14 cellular contexts compared by ENCODE assay signal in the genomic region with DNA sequence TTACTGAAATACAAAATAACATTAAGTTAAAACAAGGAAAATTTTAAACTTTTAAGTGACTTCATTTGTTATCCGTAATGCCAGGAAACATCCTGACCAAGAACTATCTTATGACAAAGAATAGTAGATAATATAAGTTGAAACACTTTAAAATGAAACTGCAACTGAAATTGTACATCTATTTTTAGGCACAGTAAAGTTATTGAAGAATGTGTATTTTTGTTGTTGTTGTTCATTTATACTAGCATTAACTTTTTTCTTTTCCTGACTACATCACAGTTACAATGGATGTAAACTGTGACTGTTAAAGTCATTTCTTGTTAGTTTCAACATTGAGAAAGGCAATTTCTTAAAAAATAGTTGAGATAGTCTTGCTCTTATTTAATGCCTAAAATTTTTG. TPM values are rescaled to one million over a fixed set of nuclear protein-coding genes. Genes with fewer than 3 reads are reported as not detected.
DNase-seq lines count a peak whose midpoint lies in the region; ATAC-seq, FAIRE-seq and TF ChIP-seq lines count a peak whose summit lies in the region.
"Had no signal": no experiment of that assay in that cellular context is flagged by ENCODE, and none has a peak within 500 bp of the region (broad histone marks: within the 10 kb centered on the region; RNA-seq: fewer than 3 reads in every experiment).

No MANE protein-coding gene starts in this region.

- H2AFZ ChIP-seq in OCI-LY3 (ENCODE audit: low read depth, low read length) (no peak overlapping the region), keratinocyte (ENCODE audit: control insufficient read depth, low read length) (peak overlapping the region; percentile 13)

- FAIRE-seq in keratinocyte (lab: Jason Lieb, UNC), result no peak
- FAIRE-seq: HTR-8/SVneo had no signal

- no peaks in the 10 kb centered on the region for H3K9me3 ChIP-seq in OCI-LY3 (ENCODE audit: insufficient read depth, low read length)
- no peaks in the 10 kb centered on the region for H3K9me3 ChIP-seq in keratinocyte (ENCODE audit: control insufficient read depth, low read depth, low read length)
- no peaks in the 10 kb centered on the region for H3K9me3 ChIP-seq in subcutaneous abdominal adipose tissue (ENCODE audit: control insufficient read depth in 5 of 5, low read length in 5 of 5)

- H3K36me3 ChIP-seq in OCI-LY3 (replicated peaks; ENCODE audit: low read depth, low read length) (no peaks in the 10 kb centered on the region), keratinocyte (ENCODE audit: control insufficient read depth in 2 of 2, extremely low read depth in 1 of 2, insufficient read depth in 2 of 2, low read length in 2 of 2) (no peaks in the 10 kb centered on the region), subcutaneous abdominal adipose tissue (ENCODE audit: control insufficient read depth in 5 of 5, insufficient read depth in 5 of 5, low read length in 5 of 5) (no peaks in the 10 kb centered on the region)

- no peaks in the 10 kb centered on the region for H3K9me1 ChIP-seq in keratinocyte (ENCODE audit: control insufficient read depth, extremely low read depth, insufficient read depth, low read length)

- H3K27ac ChIP-seq in OCI-LY3 (ENCODE audit: low read length) (no peak overlapping the region), keratinocyte (ENCODE audit: control insufficient read depth, insufficient read depth, low read length) (no peak overlapping the region), subcutaneous abdominal adipose tissue (ENCODE audit: low read depth, low read length) (peak overlapping the region; percentile 99)

- H4K20me1 ChIP-seq in OCI-LY3 (ENCODE audit: insufficient read depth, low read length) (no peaks in the 10 kb centered on the region), keratinocyte (ENCODE audit: control insufficient read depth, extremely low read depth, insufficient read depth, low read length) (no peaks in the 10 kb centered on the region)

- ATAC-seq in GM18870 (IDR thresholded peaks at IDR 0.05; ENCODE audit: unreplicated experiment) (peak; percentile 29), HG02588 (IDR thresholded peaks at IDR 0.05; ENCODE audit: unreplicated experiment) (no peak)

- H3K4me1 ChIP-seq in OCI-LY3 (ENCODE audit: low read length) (peaks cover 36% of the 10 kb centered on the region), keratinocyte (ENCODE audit: control insufficient read depth, extremely low read depth, insufficient read depth, low read length) (peaks cover 11% of the 10 kb centered on the region), subcutaneous abdominal adipose tissue (ENCODE audit: control insufficient read depth in 5 of 5, insufficient read depth in 5 of 5, low read length in 5 of 5) (peaks cover 2 to 66% (median 54%) of the 10 kb centered on the region in 5 donors)

- no peak overlapping the region for H3K4me3 ChIP-seq in OCI-LY3 (ENCODE audit: low read length)
- H3K4me3 ChIP-seq in keratinocyte (ENCODE audit: control insufficient read depth in 2 of 3, extremely low read depth in 1 of 3, insufficient read depth in 2 of 3, low read depth in 1 of 3, low read length in 3 of 3), result no peak overlapping the region
- peak overlapping the region; percentile 69 to 95 (median 79) for H3K4me3 ChIP-seq in subcutaneous abdominal adipose tissue (ENCODE audit: low read depth in 1 of 5, low read length in 5 of 5)

- DNase-seq in keratinocyte (ENCODE audit: low read depth, low spot score) (no peak), SW480 (ENCODE audit: low spot score) (no peak), NCI-H1092 treated with DMSO at 0.1 percent for 48 hours (lab: John Stamatoyannopoulos, UW) (no peak), NOMO-1 (lab: John Stamatoyannopoulos, UW; ENCODE audit: unreplicated experiment in 2 of 2) (no peak)
- DNase-seq: activated naive CD8-positive, alpha-beta T cell treated with anti-CD3 and anti-CD28 coated beads, Interleukin-2, amount 10 ng/mL, durations not matched to agents 7 days and 5 days; NCI-H1436 treated with DMSO at 0.1 percent for 48 hours; NCI-H774; nucleus accumbens; T-helper 1 cell had no signal

- H3K27me3 ChIP-seq in OCI-LY3 (ENCODE audit: low read depth, low read length) (peaks cover 48% of the 10 kb centered on the region), keratinocyte (ENCODE audit: control insufficient read depth, extremely low read depth, insufficient read depth, low read length) (no peaks in the 10 kb centered on the region), subcutaneous abdominal adipose tissue (ENCODE audit: control insufficient read depth in 5 of 5, insufficient read depth in 4 of 5, low read length in 5 of 5) (no peaks in the 10 kb centered on the region)

- H3K4me2 ChIP-seq in OCI-LY3 (ENCODE audit: low read length), result 0 out of 2 replicates have a peak overlapping the region, but pooled peaks have one; percentile 5
- H3K4me2 ChIP-seq in keratinocyte (ENCODE audit: control insufficient read depth, extremely low read depth, insufficient read depth, low read depth, low read length), result no peak overlapping the region

- H3K9ac ChIP-seq in OCI-LY3 (ENCODE audit: low read length) (no peak overlapping the region), keratinocyte (ENCODE audit: control insufficient read depth, extremely low read depth, insufficient read depth, low read length) (no peak overlapping the region), subcutaneous abdominal adipose tissue (ENCODE audit: low read length in 5 of 5) (peak overlapping the region; percentile 92 to 97 (median 95))

- no peaks in the 10 kb centered on the region for H3K79me2 ChIP-seq in OCI-LY3 (ENCODE audit: low read length)
- no peaks in the 10 kb centered on the region for H3K79me2 ChIP-seq in keratinocyte (ENCODE audit: control insufficient read depth, insufficient read depth, low read length)

- dilution Hi-C loops in keratinocyte (cut with MboI; ENCODE audit: extremely low pct_ligation_motif_present, low sequenced_read_pairs), result no loop called here

- TF ChIP-seq CTCF in OCI-LY3 (IDR thresholded peaks at IDR 0.05; ENCODE audit: low read depth, low read length), result no peak
- no peak for TF ChIP-seq CTCF in keratinocyte (optimal IDR thresholded peaks at IDR 0.05 in 1 of 3, IDR thresholded peaks at IDR 0.05 in 1 of 3, conservative IDR thresholded peaks at IDR 0.05 in 1 of 3; ENCODE audit: extremely low read depth in 1 of 3, insufficient read depth in 2 of 3, low read length in 3 of 3)

RNA-seq across cellular contexts. Expression of a gene that starts 2.6 kb away (rescaled TPM):
- polyA plus RNA-seq in keratinocyte, result 0.62 to 1.1 TPM (median 0.72 TPM) in 3 replicates
- not detected for polyA plus RNA-seq in keratinocyte (2011; ENCODE audit: low read depth)
- polyA plus RNA-seq in keratinocyte (2011; cell fraction: cytosol; rRNA removed), result 0.88 and 1.5 TPM in 2 replicates
- polyA plus RNA-seq in keratinocyte (2011; cell fraction: nucleus; rRNA removed), result 0.99 and 1.1 TPM in 2 replicates
- 0.11 and 0.78 TPM in 2 replicates for polyA plus RNA-seq in keratinocyte (2012; ENCODE audit: low replicate concordance)
- polyA minus RNA-seq in keratinocyte, result 0.52 to 2.4 TPM (median 1.6 TPM) in 3 replicates
- polyA minus RNA-seq in keratinocyte (2011; cell fraction: cytosol; rRNA and poly(A)+ RNA removed), result 0.96 TPM
- 0.74 and 6.1 TPM in 2 replicates for polyA minus RNA-seq in keratinocyte (2011; cell fraction: nucleus; rRNA and poly(A)+ RNA removed)

RNA-seq across cellular contexts. Expression of a gene that starts 40.6 kb away (rescaled TPM):
- polyA plus RNA-seq in keratinocyte, result 4.4 to 9.0 TPM (median 7.4 TPM) in 3 replicates
- polyA plus RNA-seq in keratinocyte (2011; ENCODE audit: low read depth), result 5.8 TPM
- 2.7 and 6.5 TPM in 2 replicates for polyA plus RNA-seq in keratinocyte (2011; cell fraction: cytosol; rRNA removed)
- polyA plus RNA-seq in keratinocyte (2011; cell fraction: nucleus; rRNA removed), result 7.1 and 9.9 TPM in 2 replicates
- 4.5 and 6.9 TPM in 2 replicates for polyA plus RNA-seq in keratinocyte (2012; ENCODE audit: low replicate concordance)
- polyA minus RNA-seq in keratinocyte, result 2.0 to 5.8 TPM (median 3.7 TPM) in 3 replicates
- 2.5 TPM for polyA minus RNA-seq in keratinocyte (2011; cell fraction: cytosol; rRNA and poly(A)+ RNA removed)
- 3.3 and 7.2 TPM in 2 replicates for polyA minus RNA-seq in keratinocyte (2011; cell fraction: nucleus; rRNA and poly(A)+ RNA removed)

Comparison
In these comparisons a context has a peak if more than half of its experiments do, and no peak if none do; other contexts are left out.
1. H3K4me3 ChIP-seq: peak in subcutaneous abdominal adipose tissue (5 of 5); none in OCI-LY3 (single experiment) and keratinocyte (0 of 3).
2. H3K9ac ChIP-seq: peak in subcutaneous abdominal adipose tissue (5 of 5); none in OCI-LY3 (single experiment) and keratinocyte (single experiment).